1 cellular context compared by ENCODE assay signal in genomic region chr16:1903845-1904820, GRCh38.
TF ChIP-seq lines count a peak whose summit lies in the region.

No MANE protein-coding gene starts in this region.

TF ChIP-seq in H1, 55 proteins besides CTCF, POLR2A, EP300 and RAD21:
- TF ChIP-seq JUND (IDR thresholded peaks at IDR 0.05; ENCODE audit: low read length) (no peak), ZNF274 (IDR thresholded peaks at IDR 0.05; ENCODE audit: borderline replicate concordance, extremely low read depth, low read length) (no peak), FOSL1 (IDR thresholded peaks at IDR 0.05; ENCODE audit: insufficient read depth, low read depth, low read length) (no peak), TEAD4 (IDR thresholded peaks at IDR 0.05; ENCODE audit: low read depth, low read length) (no peak), RFX5 (IDR thresholded peaks at IDR 0.05; ENCODE audit: borderline replicate concordance, low read depth, low read length) (no peak), CBX8 (IDR thresholded peaks at IDR 0.05; ENCODE audit: borderline replicate concordance, low read depth, low read length) (no peak), JUN (IDR thresholded peaks at IDR 0.05; ENCODE audit: low read depth, low read length) (no peak), POU5F1 (IDR thresholded peaks at IDR 0.05; ENCODE audit: low read depth, low read length) (no peak), SIN3A (conservative IDR thresholded peaks at IDR 0.05 in 1 of 2, IDR thresholded peaks at IDR 0.05 in 1 of 2; ENCODE audit: low read depth in 1 of 2, low read length in 2 of 2) (no peak), KDM4A (IDR thresholded peaks at IDR 0.05; ENCODE audit: low read depth, low read length, severe bottlenecking) (no peak), ASH2L (IDR thresholded peaks at IDR 0.05; ENCODE audit: low read length) (no peak), CTBP2 (IDR thresholded peaks at IDR 0.05; ENCODE audit: borderline replicate concordance, insufficient read depth, insufficient read length, low read length) (no peak), SIRT6 (IDR thresholded peaks at IDR 0.05; ENCODE audit: low read length) (no peak), SRF (IDR thresholded peaks at IDR 0.05; ENCODE audit: low read depth, low read length) (no peak), PHF8 (conservative IDR thresholded peaks at IDR 0.05; ENCODE audit: low read depth, low read length) (no peak), EGR1 (IDR thresholded peaks at IDR 0.05; ENCODE audit: borderline replicate concordance, low read depth, low read length) (no peak), TAF7 (optimal IDR thresholded peaks at IDR 0.05; ENCODE audit: borderline replicate concordance, low read depth, low read length) (no peak)
- TF ChIP-seq, protein P1, sequence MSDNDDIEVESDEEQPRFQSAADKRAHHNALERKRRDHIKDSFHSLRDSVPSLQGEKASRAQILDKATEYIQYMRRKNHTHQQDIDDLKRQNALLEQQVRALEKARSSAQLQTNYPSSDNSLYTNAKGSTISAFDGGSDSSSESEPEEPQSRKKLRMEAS (IDR thresholded peaks at IDR 0.05) = no peak
- TF ChIP-seq, protein P2, sequence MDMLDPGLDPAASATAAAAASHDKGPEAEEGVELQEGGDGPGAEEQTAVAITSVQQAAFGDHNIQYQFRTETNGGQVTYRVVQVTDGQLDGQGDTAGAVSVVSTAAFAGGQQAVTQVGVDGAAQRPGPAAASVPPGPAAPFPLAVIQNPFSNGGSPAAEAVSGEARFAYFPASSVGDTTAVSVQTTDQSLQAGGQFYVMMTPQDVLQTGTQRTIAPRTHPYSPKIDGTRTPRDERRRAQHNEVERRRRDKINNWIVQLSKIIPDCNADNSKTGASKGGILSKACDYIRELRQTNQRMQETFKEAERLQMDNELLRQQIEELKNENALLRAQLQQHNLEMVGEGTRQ (IDR thresholded peaks at IDR 0.05; ENCODE audit: low read length) = no peak
- TF ChIP-seq, protein P3, sequence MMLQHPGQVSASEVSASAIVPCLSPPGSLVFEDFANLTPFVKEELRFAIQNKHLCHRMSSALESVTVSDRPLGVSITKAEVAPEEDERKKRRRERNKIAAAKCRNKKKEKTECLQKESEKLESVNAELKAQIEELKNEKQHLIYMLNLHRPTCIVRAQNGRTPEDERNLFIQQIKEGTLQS (IDR thresholded peaks at IDR 0.05; ENCODE audit: insufficient read depth, low read depth, low read length) = no peak
